Comparison of ENCODE assay signal across 21 cellular contexts in genomic region chr3:145892869-145893268, GRCh38.
"Had no signal": no experiment of that assay in that cellular context is flagged by ENCODE, and none has a peak within 500 bp of the region (broad histone marks: within the 10 kb centered on the region; RNA-seq: fewer than 3 reads in every experiment).

No MANE protein-coding gene starts in this region.

- H3K9me3 ChIP-seq: SK-N-SH had no signal

- H3K4me2 ChIP-seq: SK-N-SH had no signal

- H3K9ac ChIP-seq: SK-N-SH had no signal

- H3K9me2 ChIP-seq: SK-N-SH had no signal

- H3K27ac ChIP-seq: HL-60, RWPE1 had no signal

- DNase-seq: KBM-7; MV-4-11; NCI-H1048; NCI-H1105; NCI-H1436 treated with DMSO at 0.1 percent for 48 hours; NCI-H187; NCI-H2029; NCI-H2171; NCI-H345; NCI-H446 treated with DMSO at 0.1 percent for 48 hours; NCI-H510A treated with DMSO at 0.1 percent for 48 hours; NCI-H526 treated with DMSO at 0.1 percent for 48 hours; NCI-H774; NK-92 treated with Interleukin-12 subunit alpha and Interleukin-12 subunit beta, amount 100 ng/mL, for 24 hours; SHP77; SK-N-SH; SW 1271; T-cell had no signal

- ATAC-seq: Panc1, T-cell had no signal
